In genomic region chr1:118119111-118119510, GRCh38 we compare ENCODE assay signal across 18 cellular contexts.
"Had no signal": no experiment of that assay in that cellular context is flagged by ENCODE, and none has a peak within 500 bp of the region (broad histone marks: within the 10 kb centered on the region; RNA-seq: fewer than 3 reads in every experiment).

No MANE protein-coding gene starts in this region.

- H3K4me1 ChIP-seq: Peyer's patch had no signal

- H3K9me3 ChIP-seq: Peyer's patch had no signal

- ATAC-seq: activated CD8-positive, alpha-beta memory T cell treated with anti-CD3 and anti-CD28 coated beads, Interleukin-2, amount 10 ng/mL, durations not matched to agents 7 days and 5 days; WTC11 had no signal

- H3K27me3 ChIP-seq: Peyer's patch had no signal

- DNase-seq: activated CD4-positive, alpha-beta T cell treated with anti-CD3 and anti-CD28 coated beads for 48 hours; activated CD4-positive, alpha-beta T cell treated with anti-CD3 and anti-CD28 coated beads, Interleukin-2, amount 50 U/mL, for 4 hours; activated CD4-positive, CD25-positive, alpha-beta regulatory T cell treated with anti-CD3 and anti-CD28 coated beads, Interleukin-2, amount 50 U/mL, for 72 hours; activated CD8-positive, alpha-beta memory T cell treated with anti-CD3 and anti-CD28 coated beads, Interleukin-2, amount 10 ng/mL, durations not matched to agents 7 days and 5 days; activated effector memory CD4-positive, alpha-beta T cell treated with Interleukin-2 at 50 U/mL for 16 hours; activated naive CD4-positive, alpha-beta T cell; activated T-cell treated with anti-CD3 and anti-CD28 coated beads, Interleukin-2, amount 50 U/mL, for 24 hours; aorta; central memory CD4-positive, alpha-beta T cell; MM.1S; NCI-H1105 treated with DMSO at 0.1 percent for 48 hours; NCI-H1436 treated with DMSO at 0.1 percent for 48 hours; NCI-H187; NCI-H2081; NCI-H510A treated with DMSO at 0.1 percent for 48 hours; SHP77 treated with DMSO at 0.1 percent for 48 hours had no signal

- H3K36me3 ChIP-seq: Peyer's patch had no signal

- H3K27ac ChIP-seq: Peyer's patch had no signal

- H3K4me3 ChIP-seq: Peyer's patch had no signal
